In genomic region chr3:186598108-186598784, GRCh38 we compare ENCODE assay signal across 18 cellular contexts. TPM values are rescaled to one million over a fixed set of nuclear protein-coding genes. Genes with fewer than 3 reads are reported as not detected.
DNase-seq lines count a peak whose midpoint lies in the region; ATAC-seq and TF ChIP-seq lines count a peak whose summit lies in the region.
"Had no signal": no experiment of that assay in that cellular context is flagged by ENCODE, and none has a peak within 500 bp of the region (broad histone marks: within the 10 kb centered on the region; RNA-seq: fewer than 3 reads in every experiment).

No MANE protein-coding gene starts in this region.

- peak; percentile 40 for DNase-seq in EL
- DNase-seq in ascending aorta (ENCODE audit: low spot score in 2 of 2): peak; percentile 20 to 77
- DNase-seq in cardiac septum (ENCODE audit: low spot score): peak; percentile 83
- no peak for DNase-seq in omental fat pad (ENCODE audit: low spot score)
- no peak for DNase-seq in germinal center (ENCODE audit: low spot score)
- no peak for DNase-seq in NCI-H510A (lab: John Stamatoyannopoulos, UW)
- DNase-seq in effector CD4-positive, alpha-beta T cell: no peak
- no peak for DNase-seq in NCI-H510A treated with DMSO at 0.1 percent for 48 hours (lab: John Stamatoyannopoulos, UW)
- DNase-seq: activated CD8-positive, alpha-beta memory T cell treated with anti-CD3 and anti-CD28 coated beads for 24 hours; activated naive CD4-positive, alpha-beta T cell; C1 segment of cervical spinal cord; HCEC 1CT; NCI-H2081; psoas muscle; SJCRH30; stimulated activated CD4-positive, alpha-beta T cell treated with anti-CD3 and anti-CD28 coated beads, Interleukin-2, amount 100 ng/mL, for 48 hours had no signal

- intact Hi-C loops in ascending aorta (cut with DNase I) (no loop called here), cardiac septum (cut with DNase I) (no loop called here)

- H3K27me3 ChIP-seq in ascending aorta: no peaks in the 10 kb centered on the region
- H3K27me3 ChIP-seq: SJCRH30 had no signal

- no peaks in the 10 kb centered on the region for H3K36me3 ChIP-seq in ascending aorta
- H3K36me3 ChIP-seq: SJCRH30 had no signal

- TF ChIP-seq CTCF in ascending aorta (IDR thresholded peaks at IDR 0.05) (no peak), omental fat pad (IDR thresholded peaks at IDR 0.05) (no peak)

- peak overlapping the region in 1 of 2 donors; percentile 60 for H3K27ac ChIP-seq in ascending aorta
- H3K27ac ChIP-seq: psoas muscle, SJCRH30 had no signal

- no peak overlapping the region for H3K4me3 ChIP-seq in ascending aorta
- H3K4me3 ChIP-seq: psoas muscle, SJCRH30 had no signal

- H3K9me3 ChIP-seq in ascending aorta: no peaks in the 10 kb centered on the region
- H3K9me3 ChIP-seq: psoas muscle, SJCRH30 had no signal

- ATAC-seq in omental fat pad (ENCODE audit: low FRiP score): peak; percentile 64
- ATAC-seq: esophagus mucosa, psoas muscle had no signal

- H3K4me1 ChIP-seq in ascending aorta: no peaks in the 10 kb centered on the region
- H3K4me1 ChIP-seq: psoas muscle, SJCRH30 had no signal

RNA-seq across cellular contexts. Expression of gene AHSG, which starts 14.6 kb away (rescaled TPM):
- total RNA-seq in ascending aorta (0.53 TPM), cardiac septum (not detected), omental fat pad (not detected)
- total RNA-seq: esophagus mucosa, G401, psoas muscle, SJCRH30 had no signal

RNA-seq across cellular contexts. Expression of gene DNAJB11, which starts 27.7 kb away (rescaled TPM):
- total RNA-seq in ascending aorta (31.3 TPM), cardiac septum (34.3 TPM), omental fat pad (10 to 100 TPM; 43.7 to 69.9 (median 47.8) TPM)

RNA-seq across cellular contexts. Expression of gene TBCCD1, which starts 31.1 kb away (rescaled TPM):
- total RNA-seq in ascending aorta (6.4 TPM), cardiac septum (7.8 TPM), omental fat pad (10 to 100 TPM; 10.0 to 18.9 (median 16.1) TPM)

RNA-seq across cellular contexts. Expression of gene FETUB, which starts 42.0 kb away (rescaled TPM):
- not detected for total RNA-seq in ascending aorta
- not detected for total RNA-seq in cardiac septum
- total RNA-seq in omental fat pad: not detected
- total RNA-seq: esophagus mucosa, G401, psoas muscle, SJCRH30 had no signal

RNA-seq across cellular contexts. Expression of gene CRYGS, which starts 54.1 kb away (rescaled TPM):
- total RNA-seq in ascending aorta (not detected), cardiac septum (1.8 TPM), omental fat pad (1 to 10 TPM in 3 of 4 donors, under 1 TPM in 1; 0.93 to 6.5 (median 3.4) TPM)

Comparison
In these comparisons a context has a peak if more than half of its experiments do, and no peak if none do; other contexts are left out.
1. DNase-seq: peak in EL (single experiment), ascending aorta (2 of 2) and cardiac septum (single experiment); none in omental fat pad (single experiment), germinal center (single experiment), NCI-H510A (single experiment), effector CD4-positive, alpha-beta T cell (single experiment) and NCI-H510A treated with DMSO at 0.1 percent for 48 hours (single experiment).